Comparison of ENCODE assay signal across 8 cellular contexts in genomic region chr19:11581740-11582139, GRCh38. TPM values are rescaled to one million over a fixed set of nuclear protein-coding genes. Genes with fewer than 3 reads are reported as not detected.
DNase-seq lines count a peak whose midpoint lies in the region; ATAC-seq and TF ChIP-seq lines count a peak whose summit lies in the region.

No MANE protein-coding gene starts in this region.

- peak overlapping the region; percentile 75 for H3K4me3 Mint-ChIP-seq in activated T-helper 1 cell treated with anti-CD3 and anti-CD28 coated beads, Interleukin-12 subunit alpha, Interleukin-12 subunit beta, Interleukin-2, Interleukin-4 antibody, amounts not matched to agents 30 ng/mL and 10 ng/mL and 1 ng/mL, durations not matched to agents 14 hours and 24 hours and 36 hours

- DNase-seq in activated T-helper 1 cell treated with anti-CD3 and anti-CD28 coated beads, Interleukin-12 subunit alpha, Interleukin-12 subunit beta, Interleukin-2, Interleukin-4 antibody, amounts not matched to agents 30 ng/mL and 10 ng/mL and 1 ng/mL, durations not matched to agents 14 hours and 24 hours and 36 hours (ENCODE audit: low spot score), result peak; percentile 24
- DNase-seq in globus pallidus (ENCODE audit: low spot score), result no peak
- DNase-seq in dorsolateral prefrontal cortex, result no peak
- no peak for DNase-seq in NCI-H2081 (lab: John Stamatoyannopoulos, UW)

- peaks cover 29% of the 10 kb centered on the region for H3K27me3 ChIP-seq in BLaER1
- peaks cover 5% of the 10 kb centered on the region for H3K27me3 ChIP-seq in skeletal muscle satellite cell (ENCODE audit: control insufficient read depth, insufficient read depth, low read length)
- H3K27me3 ChIP-seq in dorsolateral prefrontal cortex, result peaks cover 0 to 12% (median 3%) of the 10 kb centered on the region in 45 donors

- H3K4me3 ChIP-seq in BLaER1, result peak overlapping the region; percentile 17; the same call in 1 of the 2 replicates
- H3K4me3 ChIP-seq in skeletal muscle satellite cell (ENCODE audit: low read length), result no peak overlapping the region
- no peak overlapping the region for H3K4me3 ChIP-seq in dorsolateral prefrontal cortex

- no peaks in the 10 kb centered on the region for H3K9me3 Mint-ChIP-seq in activated T-helper 1 cell treated with anti-CD3 and anti-CD28 coated beads, Interleukin-12 subunit alpha, Interleukin-12 subunit beta, Interleukin-2, Interleukin-4 antibody, amounts not matched to agents 30 ng/mL and 10 ng/mL and 1 ng/mL, durations not matched to agents 14 hours and 24 hours and 36 hours

- H3K4me1 ChIP-seq in BLaER1, result peaks cover 69% of the 10 kb centered on the region
- peaks cover 4% of the 10 kb centered on the region for H3K4me1 ChIP-seq in skeletal muscle satellite cell (ENCODE audit: control insufficient read depth, insufficient read depth, low read length)

- peaks cover 21% of the 10 kb centered on the region for H3K4me1 Mint-ChIP-seq in activated T-helper 1 cell treated with anti-CD3 and anti-CD28 coated beads, Interleukin-12 subunit alpha, Interleukin-12 subunit beta, Interleukin-2, Interleukin-4 antibody, amounts not matched to agents 30 ng/mL and 10 ng/mL and 1 ng/mL, durations not matched to agents 14 hours and 24 hours and 36 hours (ENCODE audit: low read depth)

- intact Hi-C loops in activated T-helper 1 cell treated with anti-CD3 and anti-CD28 coated beads, Interleukin-12 subunit alpha, Interleukin-12 subunit beta, Interleukin-2, Interleukin-4 antibody, amounts not matched to agents 30 ng/mL and 10 ng/mL and 1 ng/mL, durations not matched to agents 14 hours and 24 hours and 36 hours (cut with micrococcal nuclease), result loop anchor here (1.0 to 2.0 kb wide), 2 partner anchors 22 to 77 kb away; partner anchors contain the start of genes ELOF1 and ZNF653
- intact Hi-C loops in dorsolateral prefrontal cortex (cut with DNase I), result loop anchor here in 1 of 2 donors (10.0 kb wide), 1 partner anchor 447 kb away; no protein-coding TSS in a partner anchor

- peak overlapping the region; percentile 39 for H3K27ac ChIP-seq in BLaER1
- no peak overlapping the region for H3K27ac ChIP-seq in dorsolateral prefrontal cortex

- no peaks in the 10 kb centered on the region for H3K36me3 ChIP-seq in BLaER1
- no peaks in the 10 kb centered on the region for H3K36me3 ChIP-seq in skeletal muscle satellite cell (ENCODE audit: insufficient read depth, low read length)

- 0 out of 2 replicates have a peak overlapping the region, but pooled peaks have one; percentile 14 for H3K9ac ChIP-seq in BLaER1
- H3K9ac ChIP-seq in skeletal muscle satellite cell (ENCODE audit: low read depth, low read length), result no peak overlapping the region

- H3K27me3 Mint-ChIP-seq in activated T-helper 1 cell treated with anti-CD3 and anti-CD28 coated beads, Interleukin-12 subunit alpha, Interleukin-12 subunit beta, Interleukin-2, Interleukin-4 antibody, amounts not matched to agents 30 ng/mL and 10 ng/mL and 1 ng/mL, durations not matched to agents 14 hours and 24 hours and 36 hours (ENCODE audit: insufficient read depth), result no peaks in the 10 kb centered on the region

- H3K9me3 ChIP-seq in BLaER1 (peaks cover 5% of the 10 kb centered on the region; the same call in 1 of the 2 replicates), skeletal muscle satellite cell (replicated peaks; ENCODE audit: low read length) (no peaks in the 10 kb centered on the region)

- H4K20me1 ChIP-seq in BLaER1, result no peaks in the 10 kb centered on the region

- H3K4me2 ChIP-seq in BLaER1 (peak overlapping the region; percentile 77), skeletal muscle satellite cell (ENCODE audit: low read length) (peak overlapping the region; percentile 17)

- H3K27ac Mint-ChIP-seq in activated T-helper 1 cell treated with anti-CD3 and anti-CD28 coated beads, Interleukin-12 subunit alpha, Interleukin-12 subunit beta, Interleukin-2, Interleukin-4 antibody, amounts not matched to agents 30 ng/mL and 10 ng/mL and 1 ng/mL, durations not matched to agents 14 hours and 24 hours and 36 hours, result peak overlapping the region; percentile 87

- ATAC-seq in GM19397 (IDR thresholded peaks at IDR 0.05; ENCODE audit: unreplicated experiment) (peak; percentile 67), HG03565 (IDR thresholded peaks at IDR 0.05; ENCODE audit: unreplicated experiment) (peak; percentile 79)

- no peak for TF ChIP-seq CTCF in dorsolateral prefrontal cortex (IDR thresholded peaks at IDR 0.05 in 54 of 56, conservative IDR thresholded peaks at IDR 0.05 in 2 of 56; ENCODE audit: low read depth in 1 of 56, partially characterized antibody in 56 of 56)

- H3K36me3 Mint-ChIP-seq in activated T-helper 1 cell treated with anti-CD3 and anti-CD28 coated beads, Interleukin-12 subunit alpha, Interleukin-12 subunit beta, Interleukin-2, Interleukin-4 antibody, amounts not matched to agents 30 ng/mL and 10 ng/mL and 1 ng/mL, durations not matched to agents 14 hours and 24 hours and 36 hours (ENCODE audit: low read depth), result no peaks in the 10 kb centered on the region

RNA-seq across cellular contexts. Expression of gene ACP5, which starts 4.3 kb away (rescaled TPM):
- 12.0 and 13.4 TPM in 2 replicates for total RNA-seq in activated T-helper 1 cell treated with anti-CD3 and anti-CD28 coated beads, Interleukin-12 subunit alpha, Interleukin-12 subunit beta, Interleukin-2, Interleukin-4 antibody, amounts not matched to agents 30 ng/mL and 10 ng/mL and 1 ng/mL, durations not matched to agents 14 hours and 24 hours and 36 hours
- total RNA-seq in skeletal muscle satellite cell (2012; rRNA removed), result 0.76 TPM in 1 of 2 replicates, not detected in the other
- 1 to 10 TPM in 98 of 120 experiments, under 1 TPM in 17, not detected in 5; 0.40 to 9.1 (median 1.9) TPM for total RNA-seq in dorsolateral prefrontal cortex

RNA-seq across cellular contexts. Expression of gene ZNF627, which starts 15.5 kb away (rescaled TPM):
- 4.3 and 5.2 TPM in 2 replicates for total RNA-seq in activated T-helper 1 cell treated with anti-CD3 and anti-CD28 coated beads, Interleukin-12 subunit alpha, Interleukin-12 subunit beta, Interleukin-2, Interleukin-4 antibody, amounts not matched to agents 30 ng/mL and 10 ng/mL and 1 ng/mL, durations not matched to agents 14 hours and 24 hours and 36 hours
- total RNA-seq in skeletal muscle satellite cell (2012; rRNA removed), result 12.5 and 13.2 TPM in 2 replicates
- 10 to 100 TPM in 77 of 120 experiments, 1 to 10 TPM in 43; 7.4 to 15.4 (median 10.8) TPM for total RNA-seq in dorsolateral prefrontal cortex

RNA-seq across cellular contexts. Expression of gene ELOF1, which starts 22.7 kb away (rescaled TPM):
- 76.7 and 77.6 TPM in 2 replicates for total RNA-seq in activated T-helper 1 cell treated with anti-CD3 and anti-CD28 coated beads, Interleukin-12 subunit alpha, Interleukin-12 subunit beta, Interleukin-2, Interleukin-4 antibody, amounts not matched to agents 30 ng/mL and 10 ng/mL and 1 ng/mL, durations not matched to agents 14 hours and 24 hours and 36 hours
- total RNA-seq in skeletal muscle satellite cell (2012; rRNA removed), result 43.9 and 45.4 TPM in 2 replicates
- total RNA-seq in dorsolateral prefrontal cortex, result 10 to 100 TPM; 36.0 to 62.7 (median 51.2) TPM

RNA-seq across cellular contexts. Expression of gene CNN1, which starts 43.1 kb away (rescaled TPM):
- total RNA-seq in activated T-helper 1 cell treated with anti-CD3 and anti-CD28 coated beads, Interleukin-12 subunit alpha, Interleukin-12 subunit beta, Interleukin-2, Interleukin-4 antibody, amounts not matched to agents 30 ng/mL and 10 ng/mL and 1 ng/mL, durations not matched to agents 14 hours and 24 hours and 36 hours, result not detected in 2 replicates
- 0.44 and 0.76 TPM in 2 replicates for total RNA-seq in skeletal muscle satellite cell (2012; rRNA removed)
- total RNA-seq in dorsolateral prefrontal cortex, result 10 to 100 TPM in 31 of 120 experiments, 1 to 10 TPM in 89; 1.4 to 77.3 (median 6.5) TPM

RNA-seq across cellular contexts. Expression of gene ECSIT, which starts 52.8 kb away (rescaled TPM):
- 37.3 and 38.8 TPM in 2 replicates for total RNA-seq in activated T-helper 1 cell treated with anti-CD3 and anti-CD28 coated beads, Interleukin-12 subunit alpha, Interleukin-12 subunit beta, Interleukin-2, Interleukin-4 antibody, amounts not matched to agents 30 ng/mL and 10 ng/mL and 1 ng/mL, durations not matched to agents 14 hours and 24 hours and 36 hours
- 24.6 and 26.6 TPM in 2 replicates for total RNA-seq in skeletal muscle satellite cell (2012; rRNA removed)
- 10 to 100 TPM; 46.5 to 84.8 (median 66.3) TPM for total RNA-seq in dorsolateral prefrontal cortex
